ENCODE assay signal across 1 cellular context in the genomic region with DNA sequence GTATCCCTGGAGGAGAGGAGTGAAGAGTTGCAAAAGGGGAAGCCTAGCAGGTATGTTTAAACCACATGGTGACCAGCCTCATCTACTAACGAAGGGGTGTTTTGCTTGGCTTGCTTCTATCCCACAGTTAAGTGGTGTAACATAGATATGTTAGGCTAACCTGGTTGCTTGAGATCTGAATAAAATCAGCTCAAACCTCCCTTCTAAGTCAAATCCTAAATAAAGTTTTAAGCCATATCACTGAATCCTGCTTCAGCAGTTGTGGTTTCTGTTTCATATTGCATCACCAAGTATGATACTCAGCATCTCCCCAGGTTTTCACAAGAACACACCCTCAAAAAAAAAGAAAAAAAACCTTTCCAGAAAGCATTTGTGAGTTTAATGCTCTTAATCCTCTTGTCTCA.
TF ChIP-seq lines count a peak whose summit lies in the region.

No MANE protein-coding gene starts in this region.

TF ChIP-seq in SK-N-SH treated with all-trans-retinoic acid at 6 μM for 48 hours, 23 proteins besides CTCF, POLR2A, EP300 and RAD21 (continued from another document):
- TF ChIP-seq TSHZ2 (CRISPR knock-in tag; IDR thresholded peaks at IDR 0.05) (no peak), CSDC2 (CRISPR knock-in tag; IDR thresholded peaks at IDR 0.05) (no peak), ZFP30 (CRISPR knock-in tag; IDR thresholded peaks at IDR 0.05) (no peak), ZC3H10 (CRISPR knock-in tag; IDR thresholded peaks at IDR 0.05) (no peak), ZFP3 (CRISPR knock-in tag; IDR thresholded peaks at IDR 0.05) (no peak), GLIS3 (CRISPR knock-in tag; IDR thresholded peaks at IDR 0.05) (no peak)
